ENCODE assay signal across 15 cellular contexts in the genomic region with DNA sequence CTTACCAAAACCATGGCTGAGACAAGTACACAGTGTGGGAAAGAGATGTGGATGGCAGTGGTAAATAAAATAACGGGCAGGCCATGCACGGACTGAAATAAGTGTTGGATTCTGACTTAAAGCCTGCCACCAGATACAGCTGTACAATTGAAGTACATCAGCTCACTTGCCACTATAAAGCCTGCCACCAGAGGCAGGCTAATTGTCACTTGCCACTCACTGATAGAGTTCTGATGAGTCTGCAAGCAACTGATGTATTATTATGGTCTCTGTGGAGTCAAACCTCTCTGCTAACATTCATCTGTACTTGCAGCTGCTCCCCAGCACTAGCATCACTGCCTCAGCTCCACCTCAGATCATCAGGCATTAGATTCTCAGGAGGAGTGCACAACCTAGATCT.
DNase-seq lines count a peak whose midpoint lies in the region; TF ChIP-seq lines count a peak whose summit lies in the region.
"Had no signal": no experiment of that assay in that cellular context is flagged by ENCODE, and none has a peak within 500 bp of the region (broad histone marks: within the 10 kb centered on the region; RNA-seq: fewer than 3 reads in every experiment).

No MANE protein-coding gene starts in this region.

- H3K27ac Mint-ChIP-seq in activated naive CD4-positive, alpha-beta T cell treated with anti-CD3 and anti-CD28 coated beads, Interleukin-2, amount 50 U/mL, for 24 hours: peak overlapping the region; percentile 79
- H3K27ac Mint-ChIP-seq in activated naive CD8-positive, alpha-beta T cell treated with anti-CD3 and anti-CD28 coated beads for 36 hours: peak overlapping the region; percentile 55
- H3K27ac Mint-ChIP-seq in neural progenitor cell: no peak overlapping the region
- H3K27ac Mint-ChIP-seq: dendritic cell treated with granulocyte-macrophage colony-stimulating factor and Interleukin-4, amounts not matched to agents 40 ng/mL and 50 ng/mL, for 4 days had no signal

- H3K27me3 ChIP-seq in neural progenitor cell: no peaks in the 10 kb centered on the region
- H3K27me3 ChIP-seq: upper lobe of right lung had no signal

- H3K36me3 ChIP-seq in neural progenitor cell: no peaks in the 10 kb centered on the region

- H3K4me3 Mint-ChIP-seq in activated naive CD4-positive, alpha-beta T cell treated with anti-CD3 and anti-CD28 coated beads, Interleukin-2, amount 50 U/mL, for 24 hours: no peak overlapping the region
- H3K4me3 Mint-ChIP-seq in activated naive CD8-positive, alpha-beta T cell treated with anti-CD3 and anti-CD28 coated beads for 36 hours: no peak overlapping the region
- peak overlapping the region; percentile 6 for H3K4me3 Mint-ChIP-seq in neural progenitor cell
- H3K4me3 Mint-ChIP-seq: dendritic cell treated with granulocyte-macrophage colony-stimulating factor and Interleukin-4, amounts not matched to agents 40 ng/mL and 50 ng/mL, for 4 days had no signal

- H3K79me2 ChIP-seq in neural progenitor cell (ENCODE audit: low read depth): no peaks in the 10 kb centered on the region

- no peak overlapping the region for H3K4me2 ChIP-seq in neural progenitor cell

- H3F3A ChIP-seq in neural progenitor cell (ENCODE audit: low read depth): no peaks in the 10 kb centered on the region

- no peak overlapping the region for H3K9ac ChIP-seq in neural progenitor cell

- no peak for TF ChIP-seq CTCF in neural progenitor cell (IDR thresholded peaks at IDR 0.05)

- H3K27me3 Mint-ChIP-seq in activated naive CD4-positive, alpha-beta T cell treated with anti-CD3 and anti-CD28 coated beads, Interleukin-2, amount 50 U/mL, for 24 hours: no peaks in the 10 kb centered on the region
- no peaks in the 10 kb centered on the region for H3K27me3 Mint-ChIP-seq in activated naive CD8-positive, alpha-beta T cell treated with anti-CD3 and anti-CD28 coated beads for 36 hours
- peaks cover 2% of the 10 kb centered on the region for H3K27me3 Mint-ChIP-seq in neural progenitor cell (ENCODE audit: insufficient read depth, low read depth)
- H3K27me3 Mint-ChIP-seq: dendritic cell treated with granulocyte-macrophage colony-stimulating factor and Interleukin-4, amounts not matched to agents 40 ng/mL and 50 ng/mL, for 4 days had no signal

- H2AFZ ChIP-seq in neural progenitor cell (replicated peaks): no peak overlapping the region

- no peak overlapping the region for H3K27ac ChIP-seq in neural progenitor cell
- H3K27ac ChIP-seq: upper lobe of right lung had no signal

- H4K20me1 ChIP-seq in neural progenitor cell (ENCODE audit: low read depth): no peaks in the 10 kb centered on the region

- no peaks in the 10 kb centered on the region for H3K9me3 ChIP-seq in neural progenitor cell (ENCODE audit: low read depth)
- H3K9me3 ChIP-seq: upper lobe of right lung had no signal

- no peak overlapping the region for H3K4me3 ChIP-seq in Jurkat, Clone E6-1 (ENCODE audit: low read length)
- H3K4me3 ChIP-seq in neural progenitor cell: no peak overlapping the region
- H3K4me3 ChIP-seq: upper lobe of right lung had no signal

- H3K4me1 Mint-ChIP-seq in activated naive CD4-positive, alpha-beta T cell treated with anti-CD3 and anti-CD28 coated beads, Interleukin-2, amount 50 U/mL, for 24 hours: peaks cover 12% of the 10 kb centered on the region
- peaks cover 5% of the 10 kb centered on the region for H3K4me1 Mint-ChIP-seq in activated naive CD8-positive, alpha-beta T cell treated with anti-CD3 and anti-CD28 coated beads for 36 hours
- H3K4me1 Mint-ChIP-seq in neural progenitor cell: no peaks in the 10 kb centered on the region

- H3K4me1 ChIP-seq in neural progenitor cell: no peaks in the 10 kb centered on the region
- H3K4me1 ChIP-seq: upper lobe of right lung had no signal

- DNase-seq in activated naive CD4-positive, alpha-beta T cell (lab: John Stamatoyannopoulos, UW): no peak
- peak; percentile 39 for DNase-seq in Jurkat, Clone E6-1 (ENCODE audit: low read depth, low spot score)
- DNase-seq in activated naive CD8-positive, alpha-beta T cell treated with anti-CD3 and anti-CD28 coated beads for 36 hours: no peak
- DNase-seq in neural progenitor cell (ENCODE audit: low spot score): no peak
- DNase-seq in HK-2 (ENCODE audit: unreplicated experiment): no peak
- no peak for DNase-seq in NCI-H1436 treated with DMSO at 0.1 percent for 48 hours (lab: John Stamatoyannopoulos, UW)
- no peak for DNase-seq in HCEC 1CT
- DNase-seq: amygdala; NCI-H1930; SHP77 treated with DMSO at 0.1 percent for 48 hours; stimulated activated CD4-positive, alpha-beta T cell treated with anti-CD3 and anti-CD28 coated beads, Interleukin-1b, Interleukin-23, amount 100 ng/mL, for 48 hours; stimulated activated CD8-positive, alpha-beta memory T cell treated with anti-CD3 and anti-CD28 coated beads, Interleukin-4, amount 100 ng/mL, for 48 hours; upper lobe of right lung had no signal

- no peaks in the 10 kb centered on the region for H3K9me3 Mint-ChIP-seq in activated naive CD4-positive, alpha-beta T cell treated with anti-CD3 and anti-CD28 coated beads, Interleukin-2, amount 50 U/mL, for 24 hours
- H3K9me3 Mint-ChIP-seq in activated naive CD8-positive, alpha-beta T cell treated with anti-CD3 and anti-CD28 coated beads for 36 hours: no peaks in the 10 kb centered on the region
- H3K9me3 Mint-ChIP-seq in neural progenitor cell: peaks cover 4% of the 10 kb centered on the region
- H3K9me3 Mint-ChIP-seq: dendritic cell treated with granulocyte-macrophage colony-stimulating factor and Interleukin-4, amounts not matched to agents 40 ng/mL and 50 ng/mL, for 4 days had no signal

- peaks cover 22% of the 10 kb centered on the region for H3K36me3 Mint-ChIP-seq in activated naive CD4-positive, alpha-beta T cell treated with anti-CD3 and anti-CD28 coated beads, Interleukin-2, amount 50 U/mL, for 24 hours
- peaks cover 25% of the 10 kb centered on the region for H3K36me3 Mint-ChIP-seq in activated naive CD8-positive, alpha-beta T cell treated with anti-CD3 and anti-CD28 coated beads for 36 hours
- H3K36me3 Mint-ChIP-seq in neural progenitor cell: peaks cover 40% of the 10 kb centered on the region
